ENCODE assay signal across 27 cellular contexts in genomic region chr12:54138219-54138618, GRCh38. TPM values are rescaled to one million over a fixed set of nuclear protein-coding genes. Genes with fewer than 3 reads are reported as not detected.
DNase-seq lines count a peak whose midpoint lies in the region; ATAC-seq, FAIRE-seq and TF ChIP-seq lines count a peak whose summit lies in the region.
"Had no signal": no experiment of that assay in that cellular context is flagged by ENCODE, and none has a peak within 500 bp of the region (broad histone marks: within the 10 kb centered on the region; RNA-seq: fewer than 3 reads in every experiment).

No MANE protein-coding gene starts in this region.

- ATAC-seq in K562 (peak; percentile 73), HG03139 (IDR thresholded peaks at IDR 0.05; ENCODE audit: unreplicated experiment) (no peak)
- ATAC-seq: activated naive CD8-positive, alpha-beta T cell treated with anti-CD3 and anti-CD28 coated beads, Interleukin-2, amount 50 U/mL, for 24 hours; body of pancreas; stimulated activated naive B cell treated with anti-CD40 and anti-IgM and Interleukin-4, amounts not matched to agents 10 μg/mL and 1 μg/mL and 100 μg/mL, for 72 hours had no signal

- H3K9me1 ChIP-seq in K562 (ENCODE audit: control insufficient read depth, insufficient read depth, low read length): no peaks in the 10 kb centered on the region

- H3K9ac ChIP-seq in Loucy (ENCODE audit: low read depth, low read length, poor library complexity, severe bottlenecking) (no peak overlapping the region), K562 (ENCODE audit: insufficient read depth in 1 of 2, low read depth in 2 of 2, low read length in 2 of 2) (no peak overlapping the region)
- H3K9ac ChIP-seq: neural progenitor cell had no signal

- H3K9me3 ChIP-seq in Loucy (ENCODE audit: insufficient read depth, low read depth, low read length) (no peaks in the 10 kb centered on the region), K562 (replicated peaks; ENCODE audit: control insufficient read depth, insufficient read depth, low read depth, low read length) (no peaks in the 10 kb centered on the region), stomach (no peaks in the 10 kb centered on the region), sigmoid colon (no peaks in the 10 kb centered on the region)
- H3K9me3 ChIP-seq: body of pancreas, esophagus squamous epithelium, HAP-1 had no signal

- TF ChIP-seq RAD21 in K562 (CRISPR knock-in tag; conservative IDR thresholded peaks at IDR 0.05 in 1 of 2, IDR thresholded peaks at IDR 0.05 in 1 of 2): peak in 1 of 2 experiments; percentile 60; a peak in 3 of 4 replicates

- H3K79me2 ChIP-seq in Loucy (ENCODE audit: insufficient read depth, low read length) (no peaks in the 10 kb centered on the region), K562 (ENCODE audit: control insufficient read depth, insufficient read depth, low read length) (no peaks in the 10 kb centered on the region)

- FAIRE-seq in K562 (lab: Jason Lieb, UNC): no peak
- FAIRE-seq: GM18507, HTR-8/SVneo, islet of Langerhans had no signal

- H2AFZ ChIP-seq in Loucy (ENCODE audit: low read length): no peak overlapping the region
- no peak overlapping the region for H2AFZ ChIP-seq in K562 (ENCODE audit: low read depth, low read length)
- H2AFZ ChIP-seq: neural progenitor cell had no signal

- no TSS peak for BruUV-seq in K562 (replicated peaks; lab: Mats Ljungman, UMichigan)

- in situ Hi-C loops in K562 (cut with MboI): no loop called here

- no peaks in the 10 kb centered on the region for H4K20me1 ChIP-seq in Loucy (ENCODE audit: insufficient read depth, low read length, poor library complexity, severe bottlenecking)
- H4K20me1 ChIP-seq in K562 (replicated peaks; ENCODE audit: control insufficient read depth, insufficient read depth, low read length): peaks cover 3% of the 10 kb centered on the region; the same call in 1 of the 2 replicates

- H3K27ac ChIP-seq in K562 (ENCODE audit: extremely low read depth, low read depth, low read length) (no peak overlapping the region), stomach (peak overlapping the region in 3 of 5 donors; percentile 92 to 96 (median 96)), sigmoid colon (no peak overlapping the region)
- H3K27ac ChIP-seq: body of pancreas, neural progenitor cell had no signal

- no peaks in the 10 kb centered on the region for H3K9me2 ChIP-seq in Loucy (replicated peaks; ENCODE audit: low read depth, low read length)

- intact Hi-C loops in K562 (cut with micrococcal nuclease): loop anchor here (5.0 kb wide), 1 partner anchor 69 kb away; no protein-coding TSS in a partner anchor
- intact Hi-C loops in stomach (cut with DNase I; ENCODE audit: low total_unique reads): no loop called here
- intact Hi-C loops in sigmoid colon (cut with DNase I): no loop called here

- TF ChIP-seq CTCF in GM12864 (IDR thresholded peaks at IDR 0.05; ENCODE audit: low read depth, low read length, missing control alignments) (peak; percentile 9), Loucy (conservative IDR thresholded peaks at IDR 0.05; ENCODE audit: low read length) (peak; percentile 72), K562 (IDR thresholded peaks at IDR 0.05 in 2 of 3, conservative IDR thresholded peaks at IDR 0.05 in 1 of 3; ENCODE audit: insufficient read depth in 2 of 3, low read depth in 1 of 3, low read length in 3 of 3) (peak; percentile 33 to 77 (median 46); a peak in 4 of 6 replicates), stomach (IDR thresholded peaks at IDR 0.05) (peak in 1 of 7 experiments; percentile 16), sigmoid colon (IDR thresholded peaks at IDR 0.05) (no peak)

- POLR2A ChIA-PET in K562 (lab: Yijun Ruan, JAX): interaction anchor here (0.9 kb wide), 1 partner anchor 11 kb away, joined by 3 read pairs; no protein-coding TSS in a partner anchor

- H3K4me1 ChIP-seq in Loucy (ENCODE audit: insufficient read depth, low read length, poor library complexity, severe bottlenecking): no peaks in the 10 kb centered on the region
- H3K4me1 ChIP-seq in K562 (replicated peaks in 1 of 2; ENCODE audit: control insufficient read depth in 2 of 2, insufficient read depth in 2 of 2, low read length in 2 of 2): no peaks in the 10 kb centered on the region
- H3K4me1 ChIP-seq in stomach: peaks cover 30 to 91% (median 70%) of the 10 kb centered on the region in 4 donors
- peaks cover 0 to 6% (median 0%) of the 10 kb centered on the region in 4 donors for H3K4me1 ChIP-seq in sigmoid colon
- H3K4me1 ChIP-seq: body of pancreas, HAP-1 had no signal

- H3K36me3 ChIP-seq in Loucy (ENCODE audit: insufficient read depth, low read length) (no peaks in the 10 kb centered on the region), K562 (ENCODE audit: control insufficient read depth, insufficient read depth, low read length) (no peaks in the 10 kb centered on the region), stomach (no peaks in the 10 kb centered on the region), sigmoid colon (no peaks in the 10 kb centered on the region)
- H3K36me3 ChIP-seq: esophagus squamous epithelium, HAP-1, neural progenitor cell had no signal

- no peaks in the 10 kb centered on the region for H3K27me3 ChIP-seq in Loucy (ENCODE audit: insufficient read depth, low read length, poor library complexity, severe bottlenecking)
- peaks cover 20 to 65% of the 10 kb centered on the region in 2 experiments; a peak in 4 of 5 replicates for H3K27me3 ChIP-seq in K562 (ENCODE audit: control insufficient read depth in 2 of 2, insufficient read depth in 2 of 2, low read length in 2 of 2)
- H3K27me3 ChIP-seq in stomach: peaks cover 0 to 9% (median 0%) of the 10 kb centered on the region in 3 donors
- H3K27me3 ChIP-seq in sigmoid colon: no peaks in the 10 kb centered on the region
- H3K27me3 ChIP-seq: body of pancreas had no signal

- no peak for TF ChIP-seq EP300 in K562 (IDR thresholded peaks at IDR 0.05; ENCODE audit: low read length)
- TF ChIP-seq EP300 in stomach (IDR thresholded peaks at IDR 0.05): no peak
- TF ChIP-seq EP300 in sigmoid colon (IDR thresholded peaks at IDR 0.05): no peak

- no peak overlapping the region for H3K4me2 ChIP-seq in Loucy (ENCODE audit: low read depth, low read length, poor library complexity, severe bottlenecking)
- no peak overlapping the region for H3K4me2 ChIP-seq in K562 (ENCODE audit: insufficient read depth, low read length)
- H3K4me2 ChIP-seq: neural progenitor cell, smooth muscle cell had no signal

- no peak for TF ChIP-seq POLR2A in K562 (conservative IDR thresholded peaks at IDR 0.05)
- no peak for TF ChIP-seq POLR2A in stomach (IDR thresholded peaks at IDR 0.05)
- no peak for TF ChIP-seq POLR2A in sigmoid colon (IDR thresholded peaks at IDR 0.05)

- CTCF ChIA-PET in K562 (lab: Yijun Ruan, JAX; ENCODE audit: low intra/inter-chr PET ratio): interaction anchor here (0.9 to 1.4 kb wide), 2 partner anchors 105 to 133 kb away, joined by 4 to 5 read pairs; partner anchors contain the start of gene HOXC5

- 11% methylated on average over 1 of the region's 1 CpG for WGBS in K562 (ENCODE audit: insufficient coverage, low coverage, missing lambda C conversion rate)
- 67 to 90% (median 83%) methylated on average over 1 of the region's 1 CpG for WGBS in stomach, 5 donors
- WGBS in sigmoid colon, 2 donors: 45 to 79% methylated on average over 1 of the region's 1 CpG

- DNase-seq in GM12864 (ENCODE audit: low read depth) (no peak), K562 (ENCODE audit: extremely low read depth in 1 of 4, low spot score in 3 of 4) (no peak), stomach (no peak), sigmoid colon (no peak), NCI-H2107 (lab: John Stamatoyannopoulos, UW) (no peak)
- DNase-seq: activated B cell treated with CpG ODN at 0.5 μM for 24 hours; activated CD4-positive, alpha-beta T cell treated with anti-CD3 and anti-CD28 coated beads, Interleukin-2, amount 50 U/mL, for 48 hours; activated gamma-delta T cell; activated naive CD8-positive, alpha-beta T cell treated with anti-CD3 and anti-CD28 coated beads, Interleukin-2, amount 50 U/mL, for 24 hours; activated T-cell treated with anti-CD3 and anti-CD28 coated beads for 4 hours; body of pancreas; COR-L47; effector memory CD4-positive, alpha-beta T cell; esophagus squamous epithelium; NCI-H1092 treated with DMSO at 0.1 percent for 48 hours; NCI-H2081 treated with DMSO at 0.1 percent for 48 hours; NCI-H510A treated with DMSO at 0.1 percent for 48 hours; stimulated activated CD4-positive, alpha-beta T cell treated with anti-CD3 and anti-CD28 coated beads, Interleukin-2, amount 100 ng/mL, for 48 hours; stimulated activated naive B cell treated with anti-CD40 and anti-IgM and Interleukin-4, amounts not matched to agents 10 μg/mL and 1 μg/mL and 100 μg/mL, for 72 hours had no signal

- no peaks in the 10 kb centered on the region for H3F3A ChIP-seq in Loucy (ENCODE audit: low read depth)

- H3K4me3 ChIP-seq in GM12864 (ENCODE audit: low read depth, low read length) (no peak overlapping the region), Loucy (ENCODE audit: low read length, poor library complexity, severe bottlenecking) (no peak overlapping the region), K562 (no peak overlapping the region), stomach (no peak overlapping the region), sigmoid colon (no peak overlapping the region)
- H3K4me3 ChIP-seq: body of pancreas, esophagus squamous epithelium, HAP-1, neural progenitor cell, smooth muscle cell had no signal

RNA-seq across cellular contexts. Expression of gene SMUG1, which starts 50.6 kb away (rescaled TPM):
- 77.0 and 130 TPM in 2 replicates for total RNA-seq in K562 (2011; cell fraction: chromatin; rRNA removed; ENCODE audit: low replicate concordance)
- total RNA-seq in K562 (2011; cell fraction: nucleolus; rRNA removed): 72.5 and 74.4 TPM in 2 replicates
- total RNA-seq in K562 (2011; cell fraction: nucleoplasm; rRNA removed): 82.6 and 125 TPM in 2 replicates
- 56.4 and 76.2 TPM in 2 replicates for total RNA-seq in K562 (2014; rRNA removed)
- 29.7 and 38.1 TPM in 2 replicates for total RNA-seq in K562 (2014; rRNA removed; fragmentation: Illumina TruSeq; extraction: Trizol)
- total RNA-seq in K562 (2015; rRNA removed; fragmentation: Illumina TruSeq; extraction: Trizol): 42.5 and 48.4 TPM in 2 replicates
- total RNA-seq in K562 (2021): 39.4 and 42.4 TPM in 2 replicates
- polyA plus RNA-seq in K562 (2011; rRNA removed): 46.7 and 52.4 TPM in 2 replicates
- polyA plus RNA-seq in K562 (2011; cell fraction: cytosol; rRNA removed): 63.4 and 94.3 TPM in 2 replicates
- 52.4 and 68.5 TPM in 2 replicates for polyA plus RNA-seq in K562 (2011; cell fraction: nucleus; rRNA removed)
- polyA plus RNA-seq in K562 (2012): 46.0 and 46.7 TPM in 2 replicates
- polyA plus RNA-seq in K562 (2014; fragmentation: Illumina TruSeq; extraction: Trizol): 49.8 and 55.3 TPM in 2 replicates
- 100 to 1,000 TPM; 106 to 117 TPM for polyA plus RNA-seq in K562 (2014; fragmentation: Nextera tagmentation; extraction: Ambion mirVana)
- 56.6 and 84.5 TPM in 2 replicates for polyA plus RNA-seq in K562 (2014; rRNA removed)
- 28.5 and 29.1 TPM in 2 replicates for polyA minus RNA-seq in K562 (2011; rRNA and poly(A)+ RNA removed)
- 15.2 and 20.5 TPM in 2 replicates for polyA minus RNA-seq in K562 (2011; cell fraction: cytosol; rRNA and poly(A)+ RNA removed)
- polyA minus RNA-seq in K562 (2011; cell fraction: nucleus; rRNA and poly(A)+ RNA removed): 27.1 and 36.1 TPM in 2 replicates
- total RNA-seq in stomach: 10 to 100 TPM; 15.4 to 79.4 (median 31.0) TPM
- polyA plus RNA-seq in stomach: 10 to 100 TPM; 34.0 to 71.3 (median 70.3) TPM
- 10 to 100 TPM; 21.4 to 40.4 (median 38.1) TPM for total RNA-seq in sigmoid colon
- polyA plus RNA-seq in sigmoid colon: 10 to 100 TPM; 21.5 to 64.7 (median 43.8) TPM

Comparison
In these comparisons a context has a peak if more than half of its experiments do, and no peak if none do; other contexts are left out.
1. CTCF ChIP-seq: peak in GM12864 (single experiment), Loucy (single experiment) and K562 (3 of 3); none in sigmoid colon (0 of 4).
2. H3K27ac ChIP-seq: peak in stomach (3 of 5); none in K562 (single experiment) and sigmoid colon (0 of 4).